ENCODE assay signal across 1 cellular context in genomic region chr1:10676987-10677386, GRCh38.
TF ChIP-seq lines count a peak whose summit lies in the region.

No MANE protein-coding gene starts in this region.

TF ChIP-seq in WTC11, 78 proteins besides CTCF, POLR2A, EP300 and RAD21 (continued from another document):
- TF ChIP-seq CREB1 (CRISPR knock-in tag; IDR thresholded peaks at IDR 0.05): no peak
- no peak for TF ChIP-seq RELA (CRISPR knock-in tag; IDR thresholded peaks at IDR 0.05; ENCODE audit: borderline replicate concordance)
